Comparison of ENCODE assay signal across 8 cellular contexts in genomic region chr14:69049675-69050074, GRCh38.
DNase-seq lines count a peak whose midpoint lies in the region; TF ChIP-seq lines count a peak whose summit lies in the region.

No MANE protein-coding gene starts in this region.

- no peaks in the 10 kb centered on the region for H3K9me3 Mint-ChIP-seq in type B pancreatic cell

- 79% methylated on average over 2 of the region's 2 CpGs for WGBS in HUES64
- WGBS in liver: 6% methylated on average over 2 of the region's 2 CpGs
- 82% methylated on average over 2 of the region's 2 CpGs for whole genome bisulfite sequencing in thymus

- H3K4me3 ChIP-seq in HUES64 (ENCODE audit: low read length) (no peak overlapping the region), liver (ENCODE audit: low read depth in 1 of 3, low read length in 3 of 3) (no peak overlapping the region), thymus (ENCODE audit: low read length) (no peak overlapping the region)

- H3K27me3 Mint-ChIP-seq in type B pancreatic cell: no peaks in the 10 kb centered on the region

- H3K27me3 ChIP-seq in HUES64 (ENCODE audit: insufficient read depth, low read length): no peaks in the 10 kb centered on the region
- H3K27me3 ChIP-seq in liver (ENCODE audit: control insufficient read depth in 4 of 4, insufficient read depth in 4 of 4, low read length in 3 of 4): no peaks in the 10 kb centered on the region
- H3K27me3 ChIP-seq in thymus (ENCODE audit: control insufficient read depth, insufficient read depth): no peaks in the 10 kb centered on the region

- TF ChIP-seq CTCF in liver (IDR thresholded peaks at IDR 0.05; ENCODE audit: low read depth, low read length, missing input control) (no peak), type B pancreatic cell (conservative IDR thresholded peaks at IDR 0.05) (no peak)

- H3K4me3 Mint-ChIP-seq in type B pancreatic cell: no peak overlapping the region

- H3K4me1 ChIP-seq in HUES64 (ENCODE audit: insufficient read depth, low read length) (peaks cover 46% of the 10 kb centered on the region), liver (ENCODE audit: control insufficient read depth in 4 of 4, insufficient read depth in 4 of 4, low read length in 3 of 4) (peaks cover 13 to 41% (median 30%) of the 10 kb centered on the region in 4 donors), thymus (ENCODE audit: control insufficient read depth, insufficient read depth, low read length) (no peaks in the 10 kb centered on the region)

- H3K9ac ChIP-seq in HUES64 (ENCODE audit: low read depth, low read length): no peak overlapping the region
- peak overlapping the region in 1 of 2 donors; percentile 49 for H3K9ac ChIP-seq in liver (ENCODE audit: low read depth in 1 of 2, low read length in 2 of 2)

- DNase-seq in dedifferentiated amniotic fluid mesenchymal stem cell (ENCODE audit: extremely low spot score): peak; percentile 48
- DNase-seq in type B pancreatic cell (ENCODE audit: extremely low spot score, unreplicated experiment): no peak
- DNase-seq in superior temporal gyrus (ENCODE audit: extremely low spot score): no peak
- no peak for DNase-seq in activated CD4-positive, CD25-positive, alpha-beta regulatory T cell (lab: John Stamatoyannopoulos, UW)
- DNase-seq in NCI-H1694 treated with DMSO at 0.1 percent for 48 hours (lab: John Stamatoyannopoulos, UW): no peak

- peak overlapping the region; percentile 62; the same call in 1 of the 2 replicates for H3K27ac ChIP-seq in HUES64 (ENCODE audit: low read depth, low read length)
- peak overlapping the region; percentile 70 to 90 for H3K27ac ChIP-seq in liver (ENCODE audit: low read depth in 1 of 2, low read length in 2 of 2)
- peak overlapping the region; percentile 25 for H3K27ac ChIP-seq in thymus (ENCODE audit: low read depth)

- H3K36me3 ChIP-seq in HUES64 (ENCODE audit: insufficient read depth, low read length): peaks cover 18% of the 10 kb centered on the region
- H3K36me3 ChIP-seq in liver (ENCODE audit: control insufficient read depth in 4 of 4, insufficient read depth in 3 of 4, low read depth in 1 of 4, low read length in 3 of 4): peaks cover 6 to 12% (median 10%) of the 10 kb centered on the region in 4 donors
- peaks cover 14% of the 10 kb centered on the region for H3K36me3 ChIP-seq in thymus (ENCODE audit: control insufficient read depth, insufficient read depth)

- H3K9me3 ChIP-seq in HUES64 (ENCODE audit: insufficient read depth, low read depth, low read length): no peaks in the 10 kb centered on the region
- H3K9me3 ChIP-seq in liver (ENCODE audit: control insufficient read depth in 4 of 4, low read length in 3 of 4): no peaks in the 10 kb centered on the region
- peaks cover 1% of the 10 kb centered on the region for H3K9me3 ChIP-seq in thymus (ENCODE audit: control insufficient read depth)

- H3K27ac Mint-ChIP-seq in type B pancreatic cell: no peak overlapping the region

- H3K4me1 Mint-ChIP-seq in type B pancreatic cell (ENCODE audit: unreplicated experiment): peaks cover 42% of the 10 kb centered on the region

- peaks cover 22% of the 10 kb centered on the region for H3K36me3 Mint-ChIP-seq in type B pancreatic cell

- peak; percentile 49 to 53 for TF ChIP-seq RAD21 in liver (IDR thresholded peaks at IDR 0.05)

TF ChIP-seq in liver, 16 proteins besides CTCF, POLR2A, EP300 and RAD21:
- TF ChIP-seq YY1 (IDR thresholded peaks at IDR 0.05): peak; percentile 79
- peak; percentile 48 to 84 for TF ChIP-seq RXRA (IDR thresholded peaks at IDR 0.05)
- TF ChIP-seq REST (IDR thresholded peaks at IDR 0.05): peak; percentile 62
- TF ChIP-seq ZBTB33 (IDR thresholded peaks at IDR 0.05): peak; percentile 78
- peak; percentile 88 for TF ChIP-seq SP1 (IDR thresholded peaks at IDR 0.05)
- TF ChIP-seq GABPA (IDR thresholded peaks at IDR 0.05 in 1 of 2, conservative IDR thresholded peaks at IDR 0.05 in 1 of 2): peak in 1 of 2 donors; percentile 73
- peak; percentile 81 to 85 for TF ChIP-seq HNF4A (conservative IDR thresholded peaks at IDR 0.05)
- peak in 1 of 2 donors; percentile 80 for TF ChIP-seq EGR1 (IDR thresholded peaks at IDR 0.05; ENCODE audit: low read depth in 2 of 2)
- TF ChIP-seq ATF3 (IDR thresholded peaks at IDR 0.05): no peak
- peak in 1 of 2 donors; percentile 74 for TF ChIP-seq JUND (IDR thresholded peaks at IDR 0.05)
- no peak for TF ChIP-seq TAF1 (conservative IDR thresholded peaks at IDR 0.05)
- TF ChIP-seq NR2F2 (IDR thresholded peaks at IDR 0.05): peak; percentile 10
- TF ChIP-seq MAX (IDR thresholded peaks at IDR 0.05): peak; percentile 73
- TF ChIP-seq FOXA1 (IDR thresholded peaks at IDR 0.05): no peak
- TF ChIP-seq FOXA2 (IDR thresholded peaks at IDR 0.05): no peak
- TF ChIP-seq HNF4G (IDR thresholded peaks at IDR 0.05): peak; percentile 21

Comparison
In these comparisons a context has a peak if more than half of its experiments do, and no peak if none do; other contexts are left out.
1. H3K27ac ChIP-seq: peak in every context shown above with its lines; median percentile 80 in liver; 62 in HUES64; 25 in thymus.